In genomic region chr11:79363261-79363660, GRCh38 we compare ENCODE assay signal across 25 cellular contexts.
DNase-seq lines count a peak whose midpoint lies in the region; ATAC-seq, FAIRE-seq and TF ChIP-seq lines count a peak whose summit lies in the region.
"Had no signal": no experiment of that assay in that cellular context is flagged by ENCODE, and none has a peak within 500 bp of the region (broad histone marks: within the 10 kb centered on the region; RNA-seq: fewer than 3 reads in every experiment).

No MANE protein-coding gene starts in this region.

- CTCF ChIA-PET in SK-N-SH (lab: Yijun Ruan, JAX): interaction anchor here (0.7 to 1.4 kb wide), 5 partner anchors 10 to 300 kb away, joined by 3 to 4 read pairs (median 3); no protein-coding TSS in a partner anchor

- H3K36me3 ChIP-seq in keratinocyte (ENCODE audit: control insufficient read depth in 2 of 2, extremely low read depth in 1 of 2, insufficient read depth in 2 of 2, low read length in 2 of 2): no peaks in the 10 kb centered on the region
- H3K36me3 ChIP-seq in right lobe of liver: no peaks in the 10 kb centered on the region
- no peaks in the 10 kb centered on the region for H3K36me3 ChIP-seq in SK-N-SH (replicated peaks in 1 of 2; ENCODE audit: control insufficient read depth in 1 of 2, insufficient read depth in 2 of 2, low read length in 1 of 2)
- H3K36me3 ChIP-seq: HAP-1 had no signal

- no peak for FAIRE-seq in keratinocyte (lab: Jason Lieb, UNC)
- FAIRE-seq: G401.6, GM12892, GM18507 had no signal

- H3K79me2 ChIP-seq in keratinocyte (ENCODE audit: control insufficient read depth, insufficient read depth, low read length) (peaks cover 5% of the 10 kb centered on the region), SK-N-SH (ENCODE audit: insufficient read depth) (peaks cover 10% of the 10 kb centered on the region; the same call in 1 of the 2 replicates)

- DNase-seq in M059J (ENCODE audit: low read depth): peak; percentile 15
- DNase-seq in astrocyte of the hippocampus (ENCODE audit: low read depth, low spot score): peak; percentile 29
- no peak for DNase-seq in keratinocyte (ENCODE audit: low read depth, low spot score)
- DNase-seq in renal cortical epithelial cell (ENCODE audit: low read depth): peak; percentile 24
- DNase-seq in right lobe of liver: no peak
- no peak for DNase-seq in SK-N-SH
- no peak for DNase-seq in activated naive CD4-positive, alpha-beta T cell treated with anti-CD3 and anti-CD28 coated beads, Interleukin-2, amount 50 U/mL, for 72 hours (ENCODE audit: low spot score in 2 of 2)
- DNase-seq: AML-193; C1 segment of cervical spinal cord; Calu3; CD8-positive, alpha-beta memory T cell; NCI-H1092; NCI-H1436; NCI-H187 treated with DMSO at 0.1 percent for 48 hours; NCI-H345; NCI-H524; NCI-H774; NK-92 treated with Interleukin-12 subunit alpha and Interleukin-12 subunit beta, amount 100 ng/mL, for 24 hours; Right ventricle myocardium superior had no signal

- dilution Hi-C loops in keratinocyte (cut with MboI; ENCODE audit: extremely low pct_ligation_motif_present, low sequenced_read_pairs): no loop called here

- H3K27me3 ChIP-seq in keratinocyte (ENCODE audit: control insufficient read depth, extremely low read depth, insufficient read depth, low read length) (no peaks in the 10 kb centered on the region), right lobe of liver (no peaks in the 10 kb centered on the region), SK-N-SH (ENCODE audit: insufficient read depth) (no peaks in the 10 kb centered on the region)

- no peak for TF ChIP-seq POLR2A in right lobe of liver (IDR thresholded peaks at IDR 0.05)

- H2AFZ ChIP-seq in keratinocyte (ENCODE audit: control insufficient read depth, low read length) (no peak overlapping the region), SK-N-SH (ENCODE audit: low read depth) (no peak overlapping the region)
- H2AFZ ChIP-seq: GM23338 had no signal

- H3K36me3 Mint-ChIP-seq in activated naive CD4-positive, alpha-beta T cell treated with anti-CD3 and anti-CD28 coated beads, Interleukin-2, amount 50 U/mL, for 72 hours: no peaks in the 10 kb centered on the region
- H3K36me3 Mint-ChIP-seq: CD8-positive, alpha-beta memory T cell had no signal

- no peaks in the 10 kb centered on the region for H3K9me2 ChIP-seq in SK-N-SH

- no peak overlapping the region for H3K27ac Mint-ChIP-seq in activated naive CD4-positive, alpha-beta T cell treated with anti-CD3 and anti-CD28 coated beads, Interleukin-2, amount 50 U/mL, for 72 hours
- H3K27ac Mint-ChIP-seq: CD8-positive, alpha-beta memory T cell; GM23338 had no signal

- POLR2A ChIA-PET in SK-N-SH (lab: Yijun Ruan, JAX): no interaction called here

- H3K4me3 ChIP-seq in keratinocyte (ENCODE audit: control insufficient read depth in 2 of 3, extremely low read depth in 1 of 3, insufficient read depth in 2 of 3, low read depth in 1 of 3, low read length in 3 of 3): no peak overlapping the region
- no peak overlapping the region for H3K4me3 ChIP-seq in right lobe of liver
- H3K4me3 ChIP-seq in SK-N-SH (ENCODE audit: low read depth in 2 of 2, low read length in 1 of 2): no peak overlapping the region
- H3K4me3 ChIP-seq: GM23338, HAP-1 had no signal

- H3K9me1 ChIP-seq in keratinocyte (ENCODE audit: control insufficient read depth, extremely low read depth, insufficient read depth, low read length): no peaks in the 10 kb centered on the region

- H3K9me3 ChIP-seq in keratinocyte (ENCODE audit: control insufficient read depth, low read depth, low read length) (no peaks in the 10 kb centered on the region), right lobe of liver (no peaks in the 10 kb centered on the region), SK-N-SH (no peaks in the 10 kb centered on the region)
- H3K9me3 ChIP-seq: HAP-1 had no signal

- TF ChIP-seq RAD21 in SK-N-SH (IDR thresholded peaks at IDR 0.05; ENCODE audit: low read length): no peak

- H3K4me2 ChIP-seq in keratinocyte (ENCODE audit: control insufficient read depth, extremely low read depth, insufficient read depth, low read depth, low read length): peak overlapping the region; percentile 39
- no peak overlapping the region for H3K4me2 ChIP-seq in SK-N-SH
- H3K4me2 ChIP-seq: GM23338 had no signal

- TF ChIP-seq EP300 in SK-N-SH (IDR thresholded peaks at IDR 0.05; ENCODE audit: borderline replicate concordance in 1 of 2, low read depth in 1 of 2, low read length in 1 of 2): no peak

- no peaks in the 10 kb centered on the region for H3F3A ChIP-seq in SK-N-SH (replicated peaks; ENCODE audit: insufficient read depth)

- H3K4me1 ChIP-seq in keratinocyte (ENCODE audit: control insufficient read depth, extremely low read depth, insufficient read depth, low read length) (peaks cover 15% of the 10 kb centered on the region), right lobe of liver (no peaks in the 10 kb centered on the region), SK-N-SH (ENCODE audit: control insufficient read depth in 1 of 2, insufficient read depth in 2 of 2, low read depth in 1 of 2, low read length in 1 of 2) (no peaks in the 10 kb centered on the region; a peak in 1 of 4 replicates)
- H3K4me1 ChIP-seq: HAP-1 had no signal

- H3K9ac ChIP-seq in keratinocyte (ENCODE audit: control insufficient read depth, extremely low read depth, insufficient read depth, low read length) (no peak overlapping the region), SK-N-SH (no peak overlapping the region)

- H3K9me3 Mint-ChIP-seq in activated naive CD4-positive, alpha-beta T cell treated with anti-CD3 and anti-CD28 coated beads, Interleukin-2, amount 50 U/mL, for 72 hours: no peaks in the 10 kb centered on the region
- H3K9me3 Mint-ChIP-seq: GM23338 had no signal

- TF ChIP-seq CTCF in keratinocyte (optimal IDR thresholded peaks at IDR 0.05 in 1 of 3, IDR thresholded peaks at IDR 0.05 in 1 of 3, conservative IDR thresholded peaks at IDR 0.05 in 1 of 3; ENCODE audit: extremely low read depth in 1 of 3, insufficient read depth in 2 of 3, low read length in 3 of 3) (no peak), right lobe of liver (IDR thresholded peaks at IDR 0.05) (no peak), SK-N-SH (IDR thresholded peaks at IDR 0.05) (no peak)

- 75% methylated on average over 4 of the region's 4 CpGs for WGBS in right lobe of liver (ENCODE audit: insufficient coverage, low coverage, low lambda C conversion rate, missing lambda C conversion rate)
- 87% methylated on average over 4 of the region's 4 CpGs for WGBS in SK-N-SH (ENCODE audit: low lambda C conversion rate)

- H3K27ac ChIP-seq in keratinocyte (ENCODE audit: control insufficient read depth, insufficient read depth, low read length) (peak overlapping the region; percentile 65), right lobe of liver (no peak overlapping the region), SK-N-SH (ENCODE audit: low read depth in 2 of 2, low read length in 1 of 2) (no peak overlapping the region)

- no peak for ATAC-seq in right lobe of liver
- no peak for ATAC-seq in activated naive CD4-positive, alpha-beta T cell treated with anti-CD3 and anti-CD28 coated beads, Interleukin-2, amount 50 U/mL, for 72 hours
- ATAC-seq: GM23338, Panc1 had no signal

- intact Hi-C loops in right lobe of liver (cut with DNase I): no loop called here

- no peaks in the 10 kb centered on the region for H4K20me1 ChIP-seq in keratinocyte (ENCODE audit: control insufficient read depth, extremely low read depth, insufficient read depth, low read length)
- H4K20me1 ChIP-seq in SK-N-SH (ENCODE audit: insufficient read depth): no peaks in the 10 kb centered on the region; the same call in 1 of the 2 replicates

TF ChIP-seq in SK-N-SH, 30 proteins besides CTCF, POLR2A, EP300 and RAD21:
- TF ChIP-seq ZBTB33 (IDR thresholded peaks at IDR 0.05; ENCODE audit: borderline replicate concordance, low read depth) (no peak), FOSL2 (IDR thresholded peaks at IDR 0.05; ENCODE audit: borderline replicate concordance, low read depth) (no peak), TAF1 (IDR thresholded peaks at IDR 0.05; ENCODE audit: borderline replicate concordance, low read depth, low read length) (no peak), RXRA (IDR thresholded peaks at IDR 0.05; ENCODE audit: borderline replicate concordance, low read depth) (no peak), FOXJ3 (CRISPR knock-in tag; IDR thresholded peaks at IDR 0.05) (no peak)

Comparison
In these comparisons a context has a peak if more than half of its experiments do, and no peak if none do; other contexts are left out.
1. DNase-seq: peak in M059J (single experiment), astrocyte of the hippocampus (single experiment) and renal cortical epithelial cell (single experiment); none in keratinocyte (single experiment), right lobe of liver (0 of 3), SK-N-SH (single experiment) and activated naive CD4-positive, alpha-beta T cell treated with anti-CD3 and anti-CD28 coated beads, Interleukin-2, amount 50 U/mL, for 72 hours (0 of 2).